Comparison of ENCODE assay signal across 8 cellular contexts in the genomic region with DNA sequence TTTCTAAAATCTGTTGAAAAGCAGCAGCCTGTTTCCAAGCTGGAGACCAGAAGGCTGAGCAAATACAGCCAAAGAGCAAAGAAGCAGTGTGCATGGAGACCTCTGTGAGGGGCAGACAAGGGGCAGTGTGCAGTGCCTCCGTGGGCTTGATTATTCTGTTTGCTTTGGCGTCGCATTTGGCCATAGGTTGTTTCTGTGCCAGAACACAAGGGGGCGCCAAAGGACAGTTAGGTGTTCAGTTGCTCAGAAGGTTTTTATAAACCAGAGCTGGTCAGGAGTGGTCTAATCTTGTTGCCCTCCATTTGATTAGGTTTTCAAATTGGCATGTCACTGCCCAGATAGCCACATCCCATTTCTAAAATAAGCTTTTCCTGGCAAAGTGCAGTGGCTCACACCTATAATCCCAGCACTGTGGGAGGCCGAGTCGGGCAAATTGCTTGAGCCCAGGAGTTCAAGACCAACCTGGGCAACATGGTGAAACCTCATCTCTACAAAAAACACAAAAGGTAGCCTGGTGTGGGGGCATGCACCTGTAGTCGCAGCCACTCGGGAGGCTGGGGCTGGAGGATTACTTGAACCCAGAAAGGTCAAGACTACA. TPM values are rescaled to one million over a fixed set of nuclear protein-coding genes. Genes with fewer than 3 reads are reported as not detected.
DNase-seq lines count a peak whose midpoint lies in the region; ATAC-seq and TF ChIP-seq lines count a peak whose summit lies in the region.

No MANE protein-coding gene starts in this region.

- H3K4me2 ChIP-seq in SU-DHL-6 (ENCODE audit: low read depth, low read length, poor library complexity, severe bottlenecking) = no peak overlapping the region

- TF ChIP-seq CTCF in SU-DHL-6 (IDR thresholded peaks at IDR 0.05; ENCODE audit: insufficient read depth, low read length, poor library complexity, severe bottlenecking) (peak; percentile 68), heart right ventricle (IDR thresholded peaks at IDR 0.05) (peak; percentile 71 to 87 (median 84))

- H3K27ac ChIP-seq in SU-DHL-6 (ENCODE audit: low read depth, low read length) (no peak overlapping the region), heart right ventricle (no peak overlapping the region)

- no peaks in the 10 kb centered on the region for H3K79me2 ChIP-seq in SU-DHL-6 (ENCODE audit: insufficient read depth, low read length)

- H3K4me3 ChIP-seq in SU-DHL-6 (ENCODE audit: insufficient read depth, low read length, poor library complexity, severe bottlenecking) = no peak overlapping the region
- H3K4me3 ChIP-seq in heart right ventricle = no peak overlapping the region

- H3K9ac ChIP-seq in SU-DHL-6 (ENCODE audit: low read length) = no peak overlapping the region

- peak overlapping the region; percentile 34 for H2AFZ ChIP-seq in SU-DHL-6 (ENCODE audit: low read depth, low read length, severe bottlenecking)

- H3K36me3 ChIP-seq in SU-DHL-6 (ENCODE audit: low read length) (no peaks in the 10 kb centered on the region), heart right ventricle (peaks cover 0 to 30% (median 6%) of the 10 kb centered on the region in 9 donors)

- H3K9me3 ChIP-seq in SU-DHL-6 (ENCODE audit: insufficient read depth, low read length) (no peaks in the 10 kb centered on the region), heart right ventricle (no peaks in the 10 kb centered on the region)

- DNase-seq in NOMO-1 (lab: John Stamatoyannopoulos, UW; ENCODE audit: unreplicated experiment in 2 of 2) = peak; percentile 16 to 54
- DNase-seq in NOMO-1 treated with dmso at 0.1 percent for 144 hours (lab: John Stamatoyannopoulos, UW; ENCODE audit: unreplicated experiment) = no peak
- peak; percentile 65 for DNase-seq in LoVo (ENCODE audit: low spot score)
- DNase-seq in activated naive CD8-positive, alpha-beta T cell treated with anti-CD3 and anti-CD28 coated beads, Interleukin-2, amount 50 U/mL, for 16 hours (ENCODE audit: low read depth, low spot score) = peak; percentile 56
- DNase-seq in heart right ventricle = peak; percentile 55 to 69
- DNase-seq in renal cortical epithelial cell (ENCODE audit: low read depth) = peak; percentile 58
- DNase-seq in middle frontal gyrus (ENCODE audit: extremely low spot score, low spot score) = no peak

- H3K4me1 ChIP-seq in heart right ventricle = peaks cover 0 to 4% (median 0%) of the 10 kb centered on the region in 9 donors

- no peaks in the 10 kb centered on the region for H3K9me2 ChIP-seq in SU-DHL-6 (replicated peaks; ENCODE audit: insufficient read depth, low read length)

- peak; percentile 41 to 75 (median 65) for ATAC-seq in heart right ventricle

- intact Hi-C loops in heart right ventricle (cut with DNase I) = loop anchor here in 8 of 10 donors (1.0 to 5.0 kb wide), 4 partner anchors 196 to 201 kb away; no protein-coding TSS in a partner anchor

- no peaks in the 10 kb centered on the region for H3K27me3 ChIP-seq in SU-DHL-6 (ENCODE audit: low read length)
- no peaks in the 10 kb centered on the region for H3K27me3 ChIP-seq in heart right ventricle

- no peaks in the 10 kb centered on the region for H3F3A ChIP-seq in SU-DHL-6 (ENCODE audit: insufficient read depth)

- WGBS in heart right ventricle, 2 donors = 43 to 44% methylated on average over 8 of the region's 8 CpGs

- H4K20me1 ChIP-seq in SU-DHL-6 (ENCODE audit: low read depth, low read length) = no peaks in the 10 kb centered on the region

RNA-seq across cellular contexts. Expression of gene MYH3, which starts 10.6 kb away (rescaled TPM):
- under 1 TPM; 0.12 to 0.97 (median 0.60) TPM for total RNA-seq in heart right ventricle
- polyA plus RNA-seq in heart right ventricle = 1 to 10 TPM; 1.2 to 1.4 TPM
- total RNA-seq in renal cortical epithelial cell = 0.30 TPM in 1 of 2 replicates, not detected in the other

RNA-seq across cellular contexts. Expression of gene SCO1, which starts 50.8 kb away (rescaled TPM):
- total RNA-seq in heart right ventricle (10 to 100 TPM; 28.5 to 43.4 (median 37.4) TPM), renal cortical epithelial cell (39.1 and 48.5 TPM in 2 replicates)
- 10 to 100 TPM in 1 of 2 donors, 1 to 10 TPM in 1; 4.5 to 25.7 TPM for polyA plus RNA-seq in heart right ventricle

RNA-seq across cellular contexts. Expression of gene ADPRM, which starts 50.9 kb away (rescaled TPM):
- total RNA-seq in heart right ventricle = 1 to 10 TPM; 3.6 to 7.3 (median 4.9) TPM
- 1 to 10 TPM; 3.5 to 3.8 TPM for polyA plus RNA-seq in heart right ventricle
- total RNA-seq in renal cortical epithelial cell = 13.3 and 18.9 TPM in 2 replicates

Comparison
In these comparisons a context has a peak if more than half of its experiments do, and no peak if none do; other contexts are left out.
1. DNase-seq: peak in NOMO-1 (2 of 2), LoVo (single experiment), activated naive CD8-positive, alpha-beta T cell treated with anti-CD3 and anti-CD28 coated beads, Interleukin-2, amount 50 U/mL, for 16 hours (single experiment), heart right ventricle (2 of 2) and renal cortical epithelial cell (single experiment); none in NOMO-1 treated with dmso at 0.1 percent for 144 hours (single experiment) and middle frontal gyrus (single experiment).